8 cellular contexts compared by ENCODE assay signal in genomic region chr10:89207801-89208551, GRCh38. TPM values are rescaled to one million over a fixed set of nuclear protein-coding genes. Genes with fewer than 3 reads are reported as not detected.
DNase-seq lines count a peak whose midpoint lies in the region; ATAC-seq and TF ChIP-seq lines count a peak whose summit lies in the region.

No MANE protein-coding gene starts in this region.

- H4K20me1 ChIP-seq in MM.1S (ENCODE audit: insufficient read depth, low read length), result no peaks in the 10 kb centered on the region

- no peak for TF ChIP-seq CTCF in MM.1S (IDR thresholded peaks at IDR 0.05; ENCODE audit: low read length)
- TF ChIP-seq CTCF in astrocyte of the spinal cord (IDR thresholded peaks at IDR 0.05; ENCODE audit: low read depth, low read length), result no peak

- in situ Hi-C loops in astrocyte of the spinal cord (cut with HindIII; ENCODE audit: low sequenced_read_pairs), result no loop called here

- H3K9me3 ChIP-seq in MM.1S (replicated peaks; ENCODE audit: insufficient read depth, low read length) (no peaks in the 10 kb centered on the region), iPS-15b (ENCODE audit: control insufficient read depth, insufficient read depth, low read length) (no peaks in the 10 kb centered on the region)

- no peak overlapping the region for H3K27ac ChIP-seq in MM.1S (ENCODE audit: low read length)

- H3K27me3 ChIP-seq in MM.1S (replicated peaks; ENCODE audit: insufficient read depth, low read length) (peaks cover 12% of the 10 kb centered on the region), iPS-15b (ENCODE audit: control insufficient read depth, insufficient read depth, low read length) (peaks cover 73% of the 10 kb centered on the region)

- no peaks in the 10 kb centered on the region for H3K36me3 ChIP-seq in MM.1S (replicated peaks; ENCODE audit: insufficient read depth, low read length)
- H3K36me3 ChIP-seq in iPS-15b (ENCODE audit: control insufficient read depth, insufficient read depth, low read length), result no peaks in the 10 kb centered on the region

- H3K9me2 ChIP-seq in MM.1S (replicated peaks; ENCODE audit: insufficient read depth, low read length), result no peaks in the 10 kb centered on the region

- no peak overlapping the region for H3K4me3 ChIP-seq in MM.1S (ENCODE audit: low read length)
- peak overlapping the region; percentile 39 for H3K4me3 ChIP-seq in astrocyte of the spinal cord (ENCODE audit: low read depth, low read length)
- H3K4me3 ChIP-seq in iPS-15b (ENCODE audit: low read depth, low read length), result peak overlapping the region; percentile 74

- H2AFZ ChIP-seq in MM.1S (ENCODE audit: low read length), result no peak overlapping the region

- H3F3A ChIP-seq in MM.1S (ENCODE audit: insufficient read depth, low read length), result no peaks in the 10 kb centered on the region

- peak overlapping the region; percentile 63 for H3K4me2 ChIP-seq in MM.1S (ENCODE audit: low read depth, low read length)

- H3K9ac ChIP-seq in MM.1S (ENCODE audit: low read length) (no peak overlapping the region), iPS-15b (ENCODE audit: low read depth, low read length) (peak overlapping the region; percentile 58)

- no peaks in the 10 kb centered on the region for H3K79me2 ChIP-seq in MM.1S (ENCODE audit: low read length)

- intact Hi-C loops in sciatic nerve (cut with DNase I), result no loop called here

- DNase-seq in ELF-1 (ENCODE audit: low read depth, low spot score) (peak; percentile 48), MM.1S (no peak), astrocyte of the spinal cord (ENCODE audit: low read depth, low spot score) (peak; percentile 17), sciatic nerve (ENCODE audit: low spot score) (peak; percentile 66), SIG-M5 (lab: John Stamatoyannopoulos, UW) (no peak), COLO829 (ENCODE audit: low spot score) (no peak)

- ATAC-seq in sciatic nerve (peak; percentile 64), GM21786 (IDR thresholded peaks at IDR 0.05; ENCODE audit: unreplicated experiment) (no peak)

- no peaks in the 10 kb centered on the region for H3K4me1 ChIP-seq in MM.1S (ENCODE audit: low read length)
- peaks cover 8% of the 10 kb centered on the region for H3K4me1 ChIP-seq in iPS-15b (ENCODE audit: control insufficient read depth, insufficient read depth, low read length)

RNA-seq across cellular contexts. Expression of gene CH25H, which starts 0.9 kb away (rescaled TPM):
- 8.8 TPM for total RNA-seq in sciatic nerve

RNA-seq across cellular contexts. Expression of gene LIPA, which starts 43.6 kb away (rescaled TPM):
- total RNA-seq in sciatic nerve, result 72.5 TPM

Comparison
In these comparisons a context has a peak if more than half of its experiments do, and no peak if none do; other contexts are left out.
1. DNase-seq: peak in ELF-1 (single experiment), astrocyte of the spinal cord (single experiment) and sciatic nerve (single experiment); none in MM.1S (single experiment), SIG-M5 (single experiment) and COLO829 (single experiment).